In the genomic region with DNA sequence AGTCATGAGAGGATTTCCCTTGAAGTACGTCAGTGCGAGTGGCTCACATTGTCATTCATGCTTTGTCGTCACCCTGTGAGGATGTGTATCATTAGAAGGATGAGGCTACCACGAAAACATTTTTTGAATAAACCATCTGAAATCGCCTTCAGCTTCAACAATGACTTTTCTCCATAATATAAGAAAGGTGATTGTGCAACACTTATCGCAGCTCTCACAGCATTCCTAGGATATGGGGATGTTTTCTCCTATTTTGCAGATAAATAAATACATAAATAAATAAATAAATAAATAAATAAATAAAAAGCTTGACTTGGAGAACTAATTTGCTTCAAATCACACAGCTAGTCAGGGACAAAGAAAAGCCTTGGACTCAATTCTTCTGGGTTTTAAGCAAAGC, we compare ENCODE assay signal across 21 cellular contexts.
A peak's percentile ranks its signal among the peaks of the same experiment; 100 is the strongest.
DNase-seq lines count a peak whose midpoint lies in the region; ATAC-seq, FAIRE-seq and TF ChIP-seq lines count a peak whose summit lies in the region.
"Had no signal": no experiment of that assay in that cellular context is flagged by ENCODE, and none has a peak within 500 bp of the region (broad histone marks: within the 10 kb centered on the region; RNA-seq: fewer than 3 reads in every experiment).

No MANE protein-coding gene starts in this region.

- H3K36me3 Mint-ChIP-seq in GM23338 (ENCODE audit: low read depth) = no peaks in the 10 kb centered on the region
- H3K36me3 Mint-ChIP-seq: CD8-positive, alpha-beta T cell had no signal

- H3K9me3 Mint-ChIP-seq in GM23338 = no peaks in the 10 kb centered on the region
- H3K9me3 Mint-ChIP-seq: CD4-positive, alpha-beta T cell had no signal

- H4K20me1 ChIP-seq in HepG2 (ENCODE audit: insufficient read depth, low read length) (no peaks in the 10 kb centered on the region), GM23338 (replicated peaks; ENCODE audit: insufficient read depth) (no peaks in the 10 kb centered on the region), Karpas-422 (ENCODE audit: insufficient read depth, low read depth, low read length) (no peaks in the 10 kb centered on the region)
- H4K20me1 ChIP-seq: BLaER1 treated with 17β-estradiol and CSF1 and Interleukin-3, amounts not matched to agents 10 nM and 100 nM had no signal

- H3F3A ChIP-seq in GM23338 (replicated peaks; ENCODE audit: low read depth) = no peaks in the 10 kb centered on the region

- no peaks in the 10 kb centered on the region for H3K9me3 ChIP-seq in HepG2 (ENCODE audit: low read length)
- no peaks in the 10 kb centered on the region for H3K9me3 ChIP-seq in right lobe of liver
- H3K9me3 ChIP-seq in Karpas-422 (ENCODE audit: low read length) = no peaks in the 10 kb centered on the region
- H3K9me3 ChIP-seq: BLaER1 treated with 17β-estradiol and CSF1 and Interleukin-3, amounts not matched to agents 10 nM and 100 nM; Caco-2 had no signal

- in situ Hi-C loops in HepG2 (cut with HindIII; ENCODE audit: extremely low pct_ligation_motif_present, low pct_unique_long_range_greater_than_20kb) = no loop called here

- no peaks in the 10 kb centered on the region for H3K9me2 ChIP-seq in GM23338 (ENCODE audit: insufficient read depth)
- no peaks in the 10 kb centered on the region for H3K9me2 ChIP-seq in Karpas-422 (replicated peaks; ENCODE audit: insufficient read depth, low read length)

- peaks cover 0 to 3% of the 10 kb centered on the region in 2 experiments; a peak in 2 of 5 replicates for H3K27me3 ChIP-seq in HepG2 (ENCODE audit: control insufficient read depth in 1 of 2, insufficient read depth in 2 of 2, low read length in 2 of 2)
- no peaks in the 10 kb centered on the region for H3K27me3 ChIP-seq in right lobe of liver
- H3K27me3 ChIP-seq in GM23338 (ENCODE audit: insufficient read depth) = no peaks in the 10 kb centered on the region
- no peaks in the 10 kb centered on the region for H3K27me3 ChIP-seq in Karpas-422 (ENCODE audit: low read length)
- H3K27me3 ChIP-seq: BLaER1 treated with 17β-estradiol and CSF1 and Interleukin-3, amounts not matched to agents 10 nM and 100 nM had no signal

- POLR2A ChIA-PET in HepG2 (lab: Yijun Ruan, JAX) = no interaction called here

- H3K27ac ChIP-seq in HepG2 (ENCODE audit: extremely low read length, insufficient read depth, low read length) = no peak overlapping the region
- no peak overlapping the region for H3K27ac ChIP-seq in right lobe of liver
- H3K27ac ChIP-seq in GM23338 (ENCODE audit: low read depth) = no peak overlapping the region
- no peak overlapping the region for H3K27ac ChIP-seq in Karpas-422 (ENCODE audit: low read length)
- H3K27ac ChIP-seq: 22Rv1; BLaER1 treated with 17β-estradiol and CSF1 and Interleukin-3, amounts not matched to agents 10 nM and 100 nM; C4-2B had no signal

- no peak for TF ChIP-seq CTCF in HepG2 (CRISPR knock-in tag; IDR thresholded peaks at IDR 0.05)
- TF ChIP-seq CTCF in right lobe of liver (IDR thresholded peaks at IDR 0.05) = no peak
- TF ChIP-seq CTCF in GM23338 (conservative IDR thresholded peaks at IDR 0.05; ENCODE audit: low read depth in 2 of 2) = no peak

- no peak for FAIRE-seq in HepG2 (lab: Jason Lieb, UNC)
- FAIRE-seq: D721Med, G401.6, GM12891, GM19239 had no signal

- H2AFZ ChIP-seq in HepG2 (ENCODE audit: low read length) (no peak overlapping the region), GM23338 (peak overlapping the region; percentile 14; the same call in 1 of the 2 replicates), Karpas-422 (ENCODE audit: low read length) (no peak overlapping the region)

- H3K27me3 Mint-ChIP-seq in GM23338 (ENCODE audit: insufficient read depth, low read depth, poor library complexity) = peaks cover 2% of the 10 kb centered on the region
- H3K27me3 Mint-ChIP-seq: B cell; CD4-positive, alpha-beta T cell had no signal

- no peak overlapping the region for H3K27ac Mint-ChIP-seq in GM23338
- H3K27ac Mint-ChIP-seq: B cell; CD4-positive, alpha-beta T cell; CD8-positive, alpha-beta T cell had no signal

- no peak overlapping the region for H3K4me2 ChIP-seq in HepG2 (ENCODE audit: low read depth, low read length)
- H3K4me2 ChIP-seq in GM23338 = no peak overlapping the region
- no peak overlapping the region for H3K4me2 ChIP-seq in Karpas-422 (ENCODE audit: low read depth, low read length, poor library complexity, severe bottlenecking)
- H3K4me2 ChIP-seq: BLaER1 treated with 17β-estradiol and CSF1 and Interleukin-3, amounts not matched to agents 10 nM and 100 nM had no signal

- H3K9ac ChIP-seq in HepG2 (ENCODE audit: insufficient read depth, low read depth, low read length) = no peak overlapping the region
- H3K9ac ChIP-seq in Karpas-422 (ENCODE audit: low read length) = no peak overlapping the region
- H3K9ac ChIP-seq: BLaER1 treated with 17β-estradiol and CSF1 and Interleukin-3, amounts not matched to agents 10 nM and 100 nM had no signal

- TF ChIP-seq POLR2A in HepG2 (IDR thresholded peaks at IDR 0.05; ENCODE audit: insufficient read depth in 1 of 2, low read depth in 2 of 2, low read length in 2 of 2) (no peak), right lobe of liver (IDR thresholded peaks at IDR 0.05) (no peak)

- no peaks in the 10 kb centered on the region for H3K79me2 ChIP-seq in HepG2 (ENCODE audit: insufficient read depth, low read length)
- H3K79me2 ChIP-seq in GM23338 (replicated peaks; ENCODE audit: insufficient read depth) = no peaks in the 10 kb centered on the region
- no peaks in the 10 kb centered on the region for H3K79me2 ChIP-seq in Karpas-422 (ENCODE audit: low read length)

- TF ChIP-seq EP300 in HepG2 (IDR thresholded peaks at IDR 0.05; ENCODE audit: low read depth in 2 of 2, low read length in 2 of 2) (no peak), HepG2 (CRISPR knock-in tag; IDR thresholded peaks at IDR 0.05; ENCODE audit: borderline replicate concordance) (no peak)

- H3K4me3 Mint-ChIP-seq in GM23338 = no peak overlapping the region
- H3K4me3 Mint-ChIP-seq: B cell; CD4-positive, alpha-beta T cell; CD8-positive, alpha-beta T cell had no signal

- intact Hi-C loops in HepG2 (cut with micrococcal nuclease; ENCODE audit: unreplicated experiment) = no loop called here
- intact Hi-C loops in right lobe of liver (cut with DNase I) = no loop called here

- no peaks in the 10 kb centered on the region for H3K4me1 ChIP-seq in HepG2 (ENCODE audit: insufficient read depth, low read length)
- no peaks in the 10 kb centered on the region for H3K4me1 ChIP-seq in right lobe of liver
- no peaks in the 10 kb centered on the region for H3K4me1 ChIP-seq in GM23338 (ENCODE audit: insufficient read depth)
- H3K4me1 ChIP-seq in Karpas-422 (ENCODE audit: low read length) = peaks cover 25% of the 10 kb centered on the region
- H3K4me1 ChIP-seq: BLaER1 treated with 17β-estradiol and CSF1 and Interleukin-3, amounts not matched to agents 10 nM and 100 nM; Caco-2 had no signal

- WGBS in HepG2 (ENCODE audit: low lambda C conversion rate) = 37% methylated on average over 6 of the region's 6 CpGs
- 64% methylated on average over 6 of the region's 6 CpGs for WGBS in right lobe of liver (ENCODE audit: insufficient coverage, low coverage, low lambda C conversion rate, missing lambda C conversion rate)

- CTCF ChIA-PET in HepG2 (lab: Yijun Ruan, JAX; ENCODE audit: low intra/inter-chr PET ratio, low total read pairs) = no interaction called here

- H3K4me3 ChIP-seq in HepG2 (replicated peaks in 1 of 3; ENCODE audit: insufficient read depth in 1 of 3, low read depth in 2 of 3, low read length in 3 of 3) = no peak overlapping the region
- H3K4me3 ChIP-seq in right lobe of liver = no peak overlapping the region
- no peak overlapping the region for H3K4me3 ChIP-seq in GM23338
- H3K4me3 ChIP-seq in Karpas-422 (ENCODE audit: low read length) = no peak overlapping the region
- H3K4me3 ChIP-seq: BLaER1 treated with 17β-estradiol and CSF1 and Interleukin-3, amounts not matched to agents 10 nM and 100 nM had no signal

- ATAC-seq in HepG2 (no peak), right lobe of liver (no peak), GM23338 (no peak)
- ATAC-seq: CD8-positive, alpha-beta T cell had no signal

- DNase-seq in HepG2 (ENCODE audit: low spot score) (no peak), right lobe of liver (no peak), GM23338 (ENCODE audit: low spot score) (no peak), Karpas-422 (peak; percentile 15), ureter (ENCODE audit: low spot score) (no peak), Ammon's horn (ENCODE audit: low spot score) (no peak)
- DNase-seq: ACHN; Caco-2; Calu3; CD4-positive, alpha-beta T cell; CD8-positive, alpha-beta T cell; DMS79 treated with DMSO at 0.1 percent for 48 hours; GF-D8 had no signal

- H3K36me3 ChIP-seq in HepG2 (replicated peaks in 1 of 2; ENCODE audit: control insufficient read depth in 1 of 2, insufficient read depth in 2 of 2, low read length in 2 of 2) = no peaks in the 10 kb centered on the region
- no peaks in the 10 kb centered on the region for H3K36me3 ChIP-seq in right lobe of liver
- no peaks in the 10 kb centered on the region for H3K36me3 ChIP-seq in GM23338 (ENCODE audit: insufficient read depth)
- no peaks in the 10 kb centered on the region for H3K36me3 ChIP-seq in Karpas-422 (ENCODE audit: insufficient read depth, low read length)
- H3K36me3 ChIP-seq: BLaER1 treated with 17β-estradiol and CSF1 and Interleukin-3, amounts not matched to agents 10 nM and 100 nM had no signal

- TF ChIP-seq RAD21 in HepG2 (CRISPR knock-in tag; IDR thresholded peaks at IDR 0.05) = no peak

- no TSS peak for BruUV-seq in HepG2 (replicated peaks; lab: Mats Ljungman, UMichigan)

- H3K4me1 Mint-ChIP-seq in GM23338 = no peaks in the 10 kb centered on the region; the same call in 2 of the 3 replicates
- H3K4me1 Mint-ChIP-seq: B cell had no signal

TF ChIP-seq in HepG2, 621 proteins besides CTCF, POLR2A, EP300 and RAD21:
- no peak for TF ChIP-seq ZNF17 (CRISPR knock-in tag; IDR thresholded peaks at IDR 0.05)
- no peak for TF ChIP-seq BRD4 (CRISPR knock-in tag; IDR thresholded peaks at IDR 0.05)
- TF ChIP-seq CEBPB (IDR thresholded peaks at IDR 0.05; ENCODE audit: borderline replicate concordance, low read depth, low read length) = peak; percentile 82

TF ChIP-seq in GM23338, 12 proteins besides CTCF, POLR2A, EP300 and RAD21 (continues in another document):
- TF ChIP-seq ZNF114 (CRISPR knock-in tag; IDR thresholded peaks at IDR 0.05) = no peak
